16 cellular contexts compared by ENCODE assay signal in genomic region chr13:77828815-77829214, GRCh38.
DNase-seq lines count a peak whose midpoint lies in the region; ATAC-seq, FAIRE-seq and TF ChIP-seq lines count a peak whose summit lies in the region.
"Had no signal": no experiment of that assay in that cellular context is flagged by ENCODE, and none has a peak within 500 bp of the region (broad histone marks: within the 10 kb centered on the region; RNA-seq: fewer than 3 reads in every experiment).

No MANE protein-coding gene starts in this region.

- H3K4me2 ChIP-seq in GM23338, result no peak overlapping the region
- H3K4me2 ChIP-seq in skeletal muscle satellite cell (ENCODE audit: low read length), result peak overlapping the region; percentile 51

- 0 out of 2 replicates have a peak, but pooled peaks cover 4% of the 10 kb centered on the region for H3K4me1 ChIP-seq in GM23338 (ENCODE audit: insufficient read depth)
- peaks cover 2% of the 10 kb centered on the region for H3K4me1 ChIP-seq in skeletal muscle satellite cell (ENCODE audit: control insufficient read depth, insufficient read depth, low read length)
- H3K4me1 ChIP-seq in vagina, result no peaks in the 10 kb centered on the region
- H3K4me1 ChIP-seq: BE2C had no signal

- H3K4me3 ChIP-seq in GM23338 (no peak overlapping the region), skeletal muscle satellite cell (ENCODE audit: low read length) (no peak overlapping the region), vagina (no peak overlapping the region)
- H3K4me3 ChIP-seq: GM12878 had no signal

- H3K36me3 ChIP-seq in GM23338 (ENCODE audit: insufficient read depth) (no peaks in the 10 kb centered on the region), skeletal muscle satellite cell (ENCODE audit: insufficient read depth, low read length) (no peaks in the 10 kb centered on the region), vagina (no peaks in the 10 kb centered on the region)
- H3K36me3 ChIP-seq: BE2C had no signal

- peak overlapping the region; percentile 43 for H2AFZ ChIP-seq in GM23338

- H3K27me3 ChIP-seq in GM23338 (ENCODE audit: insufficient read depth) (no peaks in the 10 kb centered on the region), skeletal muscle satellite cell (ENCODE audit: control insufficient read depth, insufficient read depth, low read length) (no peaks in the 10 kb centered on the region), vagina (no peaks in the 10 kb centered on the region)
- H3K27me3 ChIP-seq: BE2C had no signal

- intact Hi-C loops in vagina (cut with DNase I), result no loop called here

- H3K27ac Mint-ChIP-seq in GM23338 (no peak overlapping the region), nephron (peak overlapping the region; percentile 67 to 80 (median 70))
- H3K27ac Mint-ChIP-seq: CD4-positive, alpha-beta memory T cell; HFFc6 had no signal

- FAIRE-seq in GM12892 (lab: Jason Lieb, UNC), result peak; percentile 21
- FAIRE-seq: A204.1, GM12878 had no signal

- no peaks in the 10 kb centered on the region for H3F3A ChIP-seq in GM23338 (replicated peaks; ENCODE audit: low read depth)

- H3K4me3 Mint-ChIP-seq in GM23338, result no peak overlapping the region
- no peak overlapping the region for H3K4me3 Mint-ChIP-seq in nephron
- H3K4me3 Mint-ChIP-seq: CD4-positive, alpha-beta memory T cell; HFFc6 had no signal

- no peaks in the 10 kb centered on the region for H3K36me3 Mint-ChIP-seq in GM23338 (ENCODE audit: low read depth)
- H3K36me3 Mint-ChIP-seq in nephron (ENCODE audit: low read depth), result no peaks in the 10 kb centered on the region
- H3K36me3 Mint-ChIP-seq: CD4-positive, alpha-beta memory T cell had no signal

- H3K27me3 Mint-ChIP-seq in GM23338 (ENCODE audit: insufficient read depth, low read depth, poor library complexity) (no peaks in the 10 kb centered on the region), nephron (ENCODE audit: low read depth) (no peaks in the 10 kb centered on the region)
- H3K27me3 Mint-ChIP-seq: CD4-positive, alpha-beta memory T cell had no signal

- no peaks in the 10 kb centered on the region for H3K79me2 ChIP-seq in GM23338 (replicated peaks; ENCODE audit: insufficient read depth)

- H3K27ac ChIP-seq in GM23338 (ENCODE audit: low read depth) (no peak overlapping the region), vagina (no peak overlapping the region)
- H3K27ac ChIP-seq: C4-2B, HL-60 had no signal

- no peak for TF ChIP-seq POLR2A in GM12892 (IDR thresholded peaks at IDR 0.05; ENCODE audit: low read depth, low read length)
- no peak for TF ChIP-seq POLR2A in vagina (IDR thresholded peaks at IDR 0.05)

- no peaks in the 10 kb centered on the region for H3K9me3 Mint-ChIP-seq in GM23338
- H3K9me3 Mint-ChIP-seq in nephron, result no peaks in the 10 kb centered on the region
- H3K9me3 Mint-ChIP-seq: CD4-positive, alpha-beta memory T cell had no signal

- no peak for TF ChIP-seq CTCF in GM23338 (conservative IDR thresholded peaks at IDR 0.05; ENCODE audit: low read depth in 2 of 2)
- no peak for TF ChIP-seq CTCF in nephron (IDR thresholded peaks at IDR 0.05; ENCODE audit: unreplicated experiment in 3 of 3)
- no peak for TF ChIP-seq CTCF in vagina (IDR thresholded peaks at IDR 0.05)

- DNase-seq in GM12892 (ENCODE audit: insufficient read length) (no peak), GM23338 (ENCODE audit: low spot score) (no peak), retina (no peak), NCI-H1436 treated with DMSO at 0.1 percent for 48 hours (lab: John Stamatoyannopoulos, UW) (no peak), vagina (ENCODE audit: extremely low spot score in 2 of 2) (no peak)
- DNase-seq: BE2C; CD4-positive, alpha-beta memory T cell; DMS79; HCEC 1CT; HFFc6 had no signal

- H3K4me1 Mint-ChIP-seq in GM23338, result peaks cover 14% of the 10 kb centered on the region; the same call in 2 of the 3 replicates
- H3K4me1 Mint-ChIP-seq in nephron, result peaks cover 25% of the 10 kb centered on the region
- H3K4me1 Mint-ChIP-seq: CD4-positive, alpha-beta memory T cell had no signal

- no peak overlapping the region for H3K9ac ChIP-seq in skeletal muscle satellite cell (ENCODE audit: low read depth, low read length)

- no peaks in the 10 kb centered on the region for H4K20me1 ChIP-seq in GM23338 (replicated peaks; ENCODE audit: insufficient read depth)

- peaks cover 3% of the 10 kb centered on the region; the same call in 1 of the 2 replicates for H3K9me2 ChIP-seq in GM23338 (ENCODE audit: insufficient read depth)

- H3K9me3 ChIP-seq in skeletal muscle satellite cell (replicated peaks; ENCODE audit: low read length) (no peaks in the 10 kb centered on the region), vagina (no peaks in the 10 kb centered on the region)
- H3K9me3 ChIP-seq: BE2C had no signal

- ATAC-seq in GM23338, result no peak
- ATAC-seq: GM12878 had no signal

TF ChIP-seq in GM23338, 12 proteins besides CTCF, POLR2A, EP300 and RAD21 (continues in another document):
- TF ChIP-seq EZH2 (IDR thresholded peaks at IDR 0.05; ENCODE audit: low read depth, unreplicated experiment) (no peak), JUNB (IDR thresholded peaks at IDR 0.05; ENCODE audit: unreplicated experiment) (no peak), POLR2AphosphoS5 (IDR thresholded peaks at IDR 0.05; ENCODE audit: low read depth) (no peak), CREB1 (CRISPR knock-in tag; IDR thresholded peaks at IDR 0.05; ENCODE audit: low read depth) (no peak), EZH2phosphoT487 (IDR thresholded peaks at IDR 0.05; ENCODE audit: unreplicated experiment) (no peak), REST (IDR thresholded peaks at IDR 0.05; ENCODE audit: unreplicated experiment) (no peak), ETS1 (IDR thresholded peaks at IDR 0.05) (no peak), ZNF114 (CRISPR knock-in tag; IDR thresholded peaks at IDR 0.05) (no peak), NANOG (IDR thresholded peaks at IDR 0.05; ENCODE audit: borderline replicate concordance) (no peak), STAT1 (IDR thresholded peaks at IDR 0.05; ENCODE audit: unreplicated experiment) (no peak)
